Comparison of ENCODE assay signal across 33 cellular contexts in genomic region chr4:140774510-140774909, GRCh38. TPM values are rescaled to one million over a fixed set of nuclear protein-coding genes. Genes with fewer than 3 reads are reported as not detected.
"Had no signal": no experiment of that assay in that cellular context is flagged by ENCODE, and none has a peak within 500 bp of the region (broad histone marks: within the 10 kb centered on the region; RNA-seq: fewer than 3 reads in every experiment).

No MANE protein-coding gene starts in this region.

- ATAC-seq: activated CD4-positive, CD25-positive, alpha-beta regulatory T cell treated with anti-CD3 and anti-CD28 coated beads, Interleukin-2, amount 50 U/mL, for 24 hours; activated CD8-positive, alpha-beta memory T cell treated with anti-CD3 and anti-CD28 coated beads, Interleukin-2, amount 10 ng/mL, durations not matched to agents 7 days and 5 days; activated CD8-positive, alpha-beta T cell treated with anti-CD3 and anti-CD28 coated beads, Interleukin-2, amount 10 ng/mL, durations not matched to agents 7 days and 5 days; activated naive CD4-positive, alpha-beta T cell treated with anti-CD3 and anti-CD28 coated beads, Interleukin-2, amount 50 U/mL, for 72 hours; esophagus mucosa; WTC11 had no signal

- H3K4me1 ChIP-seq: ascending aorta, breast epithelium had no signal

- H3K9me3 ChIP-seq: ascending aorta, breast epithelium had no signal

- H3K36me3 ChIP-seq: ascending aorta, breast epithelium, cardiac muscle cell had no signal

- H3K27ac Mint-ChIP-seq: activated CD8-positive, alpha-beta memory T cell treated with anti-CD3 and anti-CD28 coated beads, Interleukin-2, amount 10 ng/mL, durations not matched to agents 7 days and 5 days; activated CD8-positive, alpha-beta T cell treated with anti-CD3 and anti-CD28 coated beads, Interleukin-2, amount 10 ng/mL, durations not matched to agents 7 days and 5 days; activated naive CD4-positive, alpha-beta T cell treated with anti-CD3 and anti-CD28 coated beads, Interleukin-2, amount 10 ng/mL, durations not matched to agents 7 days and 5 days; activated naive CD4-positive, alpha-beta T cell treated with anti-CD3 and anti-CD28 coated beads, Interleukin-2, amount 50 U/mL, for 72 hours; activated naive CD8-positive, alpha-beta T cell treated with anti-CD3 and anti-CD28 coated beads, Interleukin-2, amount 10 ng/mL, durations not matched to agents 7 days and 5 days; activated T-helper 1 cell treated with anti-CD3 and anti-CD28 coated beads, Interleukin-12 subunit alpha, Interleukin-12 subunit beta, Interleukin-2, Interleukin-4 antibody, amounts not matched to agents 30 ng/mL and 10 ng/mL and 1 ng/mL, durations not matched to agents 14 hours and 24 hours and 36 hours; activated T-helper 2 cell treated with anti-CD3 and anti-CD28 coated beads, Interferon-gamma antibody, Interleukin-2, Interleukin-4, amounts not matched to agents 10 μg/mL and 5 μg/mL and 100 μg/mL, durations not matched to agents 14 hours and 24 hours and 36 hours; brain; dendritic cell treated with granulocyte-macrophage colony-stimulating factor and Interleukin-4, amounts not matched to agents 40 ng/mL and 50 ng/mL, for 4 days; endodermal cell; WTC11 had no signal

- H3K4me3 ChIP-seq: ascending aorta, breast epithelium, cardiac muscle cell, coronary artery, dorsolateral prefrontal cortex had no signal

- H3K9me3 Mint-ChIP-seq: activated naive CD4-positive, alpha-beta T cell treated with anti-CD3 and anti-CD28 coated beads, Interleukin-2, amount 10 ng/mL, durations not matched to agents 7 days and 5 days; activated naive CD4-positive, alpha-beta T cell treated with anti-CD3 and anti-CD28 coated beads, Interleukin-2, amount 50 U/mL, for 72 hours; activated naive CD8-positive, alpha-beta T cell treated with anti-CD3 and anti-CD28 coated beads, Interleukin-2, amount 10 ng/mL, durations not matched to agents 7 days and 5 days; activated T-helper 1 cell treated with anti-CD3 and anti-CD28 coated beads, Interleukin-12 subunit alpha, Interleukin-12 subunit beta, Interleukin-2, Interleukin-4 antibody, amounts not matched to agents 30 ng/mL and 10 ng/mL and 1 ng/mL, durations not matched to agents 14 hours and 24 hours and 36 hours; activated T-helper 2 cell treated with anti-CD3 and anti-CD28 coated beads, Interferon-gamma antibody, Interleukin-2, Interleukin-4, amounts not matched to agents 10 μg/mL and 5 μg/mL and 100 μg/mL, durations not matched to agents 14 hours and 24 hours and 36 hours; brain; dendritic cell treated with granulocyte-macrophage colony-stimulating factor and Interleukin-4, amounts not matched to agents 40 ng/mL and 50 ng/mL, for 4 days; endodermal cell had no signal

- H3K27me3 Mint-ChIP-seq: brain; dendritic cell treated with granulocyte-macrophage colony-stimulating factor and Interleukin-4, amounts not matched to agents 40 ng/mL and 50 ng/mL, for 4 days had no signal

- H3K27me3 ChIP-seq: ascending aorta, breast epithelium, cardiac muscle cell, dorsolateral prefrontal cortex had no signal

- H3K4me3 Mint-ChIP-seq: activated CD8-positive, alpha-beta memory T cell treated with anti-CD3 and anti-CD28 coated beads, Interleukin-2, amount 10 ng/mL, durations not matched to agents 7 days and 5 days; activated CD8-positive, alpha-beta T cell treated with anti-CD3 and anti-CD28 coated beads, Interleukin-2, amount 10 ng/mL, durations not matched to agents 7 days and 5 days; activated naive CD4-positive, alpha-beta T cell treated with anti-CD3 and anti-CD28 coated beads, Interleukin-2, amount 10 ng/mL, durations not matched to agents 7 days and 5 days; activated naive CD8-positive, alpha-beta T cell treated with anti-CD3 and anti-CD28 coated beads, Interleukin-2, amount 10 ng/mL, durations not matched to agents 7 days and 5 days; activated T-helper 1 cell treated with anti-CD3 and anti-CD28 coated beads, Interleukin-12 subunit alpha, Interleukin-12 subunit beta, Interleukin-2, Interleukin-4 antibody, amounts not matched to agents 30 ng/mL and 10 ng/mL and 1 ng/mL, durations not matched to agents 14 hours and 24 hours and 36 hours; brain; dendritic cell treated with granulocyte-macrophage colony-stimulating factor and Interleukin-4, amounts not matched to agents 40 ng/mL and 50 ng/mL, for 4 days; endodermal cell; WTC11 had no signal

- H3K36me3 Mint-ChIP-seq: activated CD8-positive, alpha-beta memory T cell treated with anti-CD3 and anti-CD28 coated beads, Interleukin-2, amount 10 ng/mL, durations not matched to agents 7 days and 5 days; activated naive CD4-positive, alpha-beta T cell treated with anti-CD3 and anti-CD28 coated beads, Interleukin-2, amount 10 ng/mL, durations not matched to agents 7 days and 5 days; activated naive CD4-positive, alpha-beta T cell treated with anti-CD3 and anti-CD28 coated beads, Interleukin-2, amount 50 U/mL, for 72 hours; activated naive CD8-positive, alpha-beta T cell treated with anti-CD3 and anti-CD28 coated beads, Interleukin-2, amount 10 ng/mL, durations not matched to agents 7 days and 5 days; brain; WTC11 had no signal

- H3K27ac ChIP-seq: ascending aorta, breast epithelium, cardiac muscle cell, coronary artery, dorsolateral prefrontal cortex, VCaP had no signal

- DNase-seq: activated CD4-positive, alpha-beta T cell treated with anti-CD3 and anti-CD28 coated beads for 48 hours; activated CD4-positive, alpha-beta T cell treated with anti-CD3 and anti-CD28 coated beads, Interleukin-2, amount 50 U/mL, for 1 hour; activated CD4-positive, alpha-beta T cell treated with anti-CD3 and anti-CD28 coated beads, Interleukin-2, amount 50 U/mL, for 48 hours; activated CD8-positive, alpha-beta memory T cell treated with anti-CD3 and anti-CD28 coated beads, Interleukin-2, amount 10 ng/mL, durations not matched to agents 7 days and 5 days; activated CD8-positive, alpha-beta memory T cell treated with anti-CD3 and anti-CD28 coated beads, Interleukin-2, amount 50 U/mL, for 4 hours; activated CD8-positive, alpha-beta T cell treated with anti-CD3 and anti-CD28 coated beads, Interleukin-2, amount 10 ng/mL, durations not matched to agents 7 days and 5 days; activated effector memory CD4-positive, alpha-beta T cell treated with anti-CD3 and anti-CD28 coated beads, Interleukin-2, amount 50 U/mL, for 16 hours; activated naive CD4-positive, alpha-beta T cell; activated naive CD4-positive, alpha-beta T cell treated with anti-CD3 and anti-CD28 coated beads, Interleukin-2, amount 10 ng/mL, durations not matched to agents 7 days and 5 days; activated naive CD8-positive, alpha-beta T cell treated with anti-CD3 and anti-CD28 coated beads, Interleukin-2, amount 10 ng/mL, durations not matched to agents 7 days and 5 days; activated T-cell treated with anti-CD3 and anti-CD28 coated beads, Interleukin-2, amount 50 U/mL, for 1 hour; activated T-cell treated with anti-CD3 and anti-CD28 coated beads, Interleukin-2, amount 50 U/mL, for 48 hours; central memory CD4-positive, alpha-beta T cell; cerebellar nuclear complex; dorsolateral prefrontal cortex; effector memory CD4-positive, alpha-beta T cell; endodermal cell; foreskin fibroblast; head of caudate nucleus; T-helper 2 cell had no signal

- H3K4me1 Mint-ChIP-seq: activated CD8-positive, alpha-beta memory T cell treated with anti-CD3 and anti-CD28 coated beads, Interleukin-2, amount 10 ng/mL, durations not matched to agents 7 days and 5 days; activated naive CD4-positive, alpha-beta T cell treated with anti-CD3 and anti-CD28 coated beads, Interleukin-2, amount 10 ng/mL, durations not matched to agents 7 days and 5 days; activated naive CD8-positive, alpha-beta T cell treated with anti-CD3 and anti-CD28 coated beads, Interleukin-2, amount 10 ng/mL, durations not matched to agents 7 days and 5 days; WTC11 had no signal

RNA-seq across cellular contexts. Expression of gene TBC1D9, which starts 18.3 kb away (rescaled TPM):
- total RNA-seq: activated CD8-positive, alpha-beta T cell treated with anti-CD3 and anti-CD28 coated beads, Interleukin-2, amount 10 ng/mL, durations not matched to agents 7 days and 5 days; activated T-helper 1 cell treated with anti-CD3 and anti-CD28 coated beads, Interleukin-12 subunit alpha, Interleukin-12 subunit beta, Interleukin-2, Interleukin-4 antibody, amounts not matched to agents 30 ng/mL and 10 ng/mL and 1 ng/mL, durations not matched to agents 14 hours and 24 hours and 36 hours had no signal
